33 cellular contexts compared by ENCODE assay signal in genomic region chr10:74400186-74400585, GRCh38.
A peak's percentile ranks its signal among the peaks of the same experiment; 100 is the strongest.
DNase-seq lines count a peak whose midpoint lies in the region; ATAC-seq, FAIRE-seq and TF ChIP-seq lines count a peak whose summit lies in the region.
"Had no signal": no experiment of that assay in that cellular context is flagged by ENCODE, and none has a peak within 500 bp of the region (broad histone marks: within the 10 kb centered on the region; RNA-seq: fewer than 3 reads in every experiment).

No MANE protein-coding gene starts in this region.

- no peaks in the 10 kb centered on the region for H3F3A ChIP-seq in PC-3 (ENCODE audit: low read length, unreplicated experiment)

- TF ChIP-seq CTCF in PC-3 (conservative IDR thresholded peaks at IDR 0.05; ENCODE audit: low read depth, low read length), result no peak

- H2AFZ ChIP-seq in PC-3 (ENCODE audit: low read length), result no peak overlapping the region

- no peak overlapping the region for H3K4me2 ChIP-seq in PC-3 (ENCODE audit: low read length)
- H3K4me2 ChIP-seq: A549; BLaER1; BLaER1 treated with 17β-estradiol and CSF1 and Interleukin-3, amounts not matched to agents 10 nM and 100 nM had no signal

- no peaks in the 10 kb centered on the region for H3K27me3 ChIP-seq in PC-3 (ENCODE audit: low read length)
- H3K27me3 ChIP-seq: BE2C; BLaER1; BLaER1 treated with 17β-estradiol and CSF1 and Interleukin-3, amounts not matched to agents 10 nM and 100 nM had no signal

- intact Hi-C loops in PC-3 (cut with micrococcal nuclease), result no loop called here

- no peaks in the 10 kb centered on the region for H4K20me1 ChIP-seq in PC-3 (ENCODE audit: low read length)
- H4K20me1 ChIP-seq: BLaER1; BLaER1 treated with 17β-estradiol and CSF1 and Interleukin-3, amounts not matched to agents 10 nM and 100 nM had no signal

- H3K9me3 ChIP-seq in PC-3 (ENCODE audit: low read length), result no peaks in the 10 kb centered on the region
- H3K9me3 ChIP-seq: A549, BE2C, Caco-2 had no signal

- H3K4me3 Mint-ChIP-seq in stimulated activated naive CD8-positive, alpha-beta T cell treated with anti-CD3 and anti-CD28 coated beads, Interleukin-15, amount 100 ng/mL, for 72 hours, result no peak overlapping the region
- H3K4me3 Mint-ChIP-seq: B cell; CD14-positive monocyte; CD4-positive, alpha-beta memory T cell; CD4-positive, alpha-beta T cell; CD4-positive, CD25-positive, alpha-beta regulatory T cell; CD8-positive, alpha-beta memory T cell; CD8-positive, alpha-beta T cell had no signal

- no peaks in the 10 kb centered on the region for H3K4me1 ChIP-seq in PC-3 (ENCODE audit: insufficient read depth, low read length)
- H3K4me1 ChIP-seq: A549; BE2C; BLaER1; BLaER1 treated with 17β-estradiol and CSF1 and Interleukin-3, amounts not matched to agents 10 nM and 100 nM; Caco-2 had no signal

- no peak overlapping the region for H3K27ac Mint-ChIP-seq in stimulated activated naive CD8-positive, alpha-beta T cell treated with anti-CD3 and anti-CD28 coated beads, Interleukin-15, amount 100 ng/mL, for 72 hours
- H3K27ac Mint-ChIP-seq: B cell; CD14-positive monocyte; CD4-positive, alpha-beta memory T cell; CD4-positive, alpha-beta T cell; CD4-positive, CD25-positive, alpha-beta regulatory T cell; CD8-positive, alpha-beta T cell had no signal

- BruUV-seq in PC-3 (replicated peaks; lab: Mats Ljungman, UMichigan), result no TSS peak

- DNase-seq in H54 (ENCODE audit: insufficient read length, low spot score), result no peak
- no peak for DNase-seq in PC-3
- no peak for DNase-seq in stimulated activated naive CD8-positive, alpha-beta T cell treated with anti-CD3 and anti-CD28 coated beads, Interleukin-15, amount 100 ng/mL, for 72 hours
- DNase-seq: 8988T; ACHN; AML-193; BE2C; C1 segment of cervical spinal cord; Caco-2; Calu3; CD4-positive, alpha-beta memory T cell; CD4-positive, alpha-beta T cell; CD4-positive, CD25-positive, alpha-beta regulatory T cell; CD8-positive, alpha-beta memory T cell; CD8-positive, alpha-beta T cell; COR-L47; DMS 273 treated with DMSO at 0.1 percent for 48 hours; DMS153; DMS53; DMS79; DMS79 treated with DMSO at 0.1 percent for 48 hours; DND-41; EL had no signal

- no peak for TF ChIP-seq POLR2A in H54 (IDR thresholded peaks at IDR 0.05; ENCODE audit: low read depth, low read length)

- no peak overlapping the region for H3K4me3 ChIP-seq in PC-3 (ENCODE audit: low read length)
- H3K4me3 ChIP-seq: A549; BLaER1; BLaER1 treated with 17β-estradiol and CSF1 and Interleukin-3, amounts not matched to agents 10 nM and 100 nM had no signal

- POLR2A ChIA-PET in PC-3 (lab: Charles Lee; ENCODE audit: unreplicated experiment), result interaction anchor here (0.6 kb wide), 1 partner anchor 727 kb away, joined by 3 read pairs; no protein-coding TSS in a partner anchor

- FAIRE-seq in H54 (lab: Jason Lieb, UNC), result peak; percentile 85
- FAIRE-seq: A204.1, A549, D721Med had no signal

- H3K27ac ChIP-seq in PC-3 (ENCODE audit: low read length), result no peak overlapping the region
- H3K27ac ChIP-seq: 22Rv1; A549; BLaER1; BLaER1 treated with 17β-estradiol and CSF1 and Interleukin-3, amounts not matched to agents 10 nM and 100 nM; C4-2B had no signal

- H3K4me1 Mint-ChIP-seq in stimulated activated naive CD8-positive, alpha-beta T cell treated with anti-CD3 and anti-CD28 coated beads, Interleukin-15, amount 100 ng/mL, for 72 hours, result no peaks in the 10 kb centered on the region
- H3K4me1 Mint-ChIP-seq: CD14-positive monocyte; CD4-positive, alpha-beta memory T cell; CD8-positive, alpha-beta memory T cell had no signal

- CTCF ChIA-PET in PC-3 (lab: Charles Lee), result no interaction called here

- H3K9me2 ChIP-seq in PC-3 (replicated peaks; ENCODE audit: low read length), result no peaks in the 10 kb centered on the region

- ATAC-seq in PC-3, result peak; percentile 94
- ATAC-seq in HG03139 (IDR thresholded peaks at IDR 0.05; ENCODE audit: unreplicated experiment), result no peak
- no peak for ATAC-seq in stimulated activated naive CD8-positive, alpha-beta T cell treated with anti-CD3 and anti-CD28 coated beads, Interleukin-15, amount 100 ng/mL, for 72 hours
- ATAC-seq: A549; CD8-positive, alpha-beta T cell had no signal

- peaks cover 34% of the 10 kb centered on the region; the same call in 1 of the 2 replicates for H3K36me3 ChIP-seq in PC-3 (ENCODE audit: low read depth, low read length)
- H3K36me3 ChIP-seq: BE2C had no signal

- no peaks in the 10 kb centered on the region for H3K79me2 ChIP-seq in PC-3 (ENCODE audit: low read length)

- no peaks in the 10 kb centered on the region for H3K27me3 Mint-ChIP-seq in stimulated activated naive CD8-positive, alpha-beta T cell treated with anti-CD3 and anti-CD28 coated beads, Interleukin-15, amount 100 ng/mL, for 72 hours
- H3K27me3 Mint-ChIP-seq: B cell; CD4-positive, alpha-beta memory T cell; CD4-positive, alpha-beta T cell; CD4-positive, CD25-positive, alpha-beta regulatory T cell; CD8-positive, alpha-beta memory T cell had no signal

- no peak overlapping the region for H3K9ac ChIP-seq in PC-3 (ENCODE audit: low read length)
- H3K9ac ChIP-seq: BLaER1; BLaER1 treated with 17β-estradiol and CSF1 and Interleukin-3, amounts not matched to agents 10 nM and 100 nM had no signal

- H3K9me3 Mint-ChIP-seq in stimulated activated naive CD8-positive, alpha-beta T cell treated with anti-CD3 and anti-CD28 coated beads, Interleukin-15, amount 100 ng/mL, for 72 hours, result peaks cover 4 to 11% of the 10 kb centered on the region in 2 donors
- H3K9me3 Mint-ChIP-seq: CD4-positive, alpha-beta T cell; CD4-positive, CD25-positive, alpha-beta regulatory T cell; CD8-positive, alpha-beta memory T cell; CD8-positive, alpha-beta T cell had no signal
